26 cellular contexts compared by ENCODE assay signal in genomic region chr10:131692176-131692575, GRCh38.
"Had no signal": no experiment of that assay in that cellular context is flagged by ENCODE, and none has a peak within 500 bp of the region (broad histone marks: within the 10 kb centered on the region; RNA-seq: fewer than 3 reads in every experiment).

No MANE protein-coding gene starts in this region.

- ATAC-seq: activated naive CD8-positive, alpha-beta T cell treated with anti-CD3 and anti-CD28 coated beads, Interleukin-2, amount 50 U/mL, for 24 hours; effector memory CD8-positive, alpha-beta T cell; gastroesophageal sphincter; left colon; naive thymus-derived CD4-positive, alpha-beta T cell; pancreas had no signal

- H3K27me3 Mint-ChIP-seq: activated CD4-positive, alpha-beta T cell treated with anti-CD3 and anti-CD28 coated beads, Interleukin-2, amount 10 ng/mL, durations not matched to agents 24 days and 14 days; central memory CD8-positive, alpha-beta T cell had no signal

- DNase-seq: activated CD4-positive, alpha-beta memory T cell treated with anti-CD3 and anti-CD28 coated beads for 36 hours; activated CD4-positive, alpha-beta T cell treated with anti-CD3 and anti-CD28 coated beads, Interleukin-2, amount 10 ng/mL, durations not matched to agents 24 days and 14 days; activated CD4-positive, CD25-positive, alpha-beta regulatory T cell treated with anti-CD3 and anti-CD28 coated beads, Interleukin-2, amount 50 U/mL, for 72 hours; activated CD8-positive, alpha-beta memory T cell treated with anti-CD3 and anti-CD28 coated beads, Interleukin-2, amount 50 U/mL, for 4 hours; activated naive CD8-positive, alpha-beta T cell treated with anti-CD3 and anti-CD28 coated beads, Interleukin-2, amount 50 U/mL, for 24 hours; activated T-cell treated with anti-CD3 and anti-CD28 coated beads, Interleukin-2, amount 50 U/mL, for 1 hour; amygdala; colonic mucosa; effector memory CD8-positive, alpha-beta T cell; hippocampal formation; left colon; midbrain; naive thymus-derived CD4-positive, alpha-beta T cell; stimulated activated naive CD4-positive, alpha-beta T cell treated with Interleukin-2 at 50 U/mL for 16 hours; SW 1271; T1000; WERI-Rb-1 had no signal

- H3K36me3 Mint-ChIP-seq: activated CD4-positive, alpha-beta memory T cell treated with anti-CD3 and anti-CD28 coated beads for 36 hours; activated naive CD4-positive, alpha-beta T cell treated with anti-CD3 and anti-CD28 coated beads, Interleukin-2, amount 50 U/mL, for 24 hours; naive thymus-derived CD4-positive, alpha-beta T cell had no signal

- H3K4me3 Mint-ChIP-seq: activated CD4-positive, alpha-beta memory T cell treated with anti-CD3 and anti-CD28 coated beads for 36 hours; activated CD4-positive, alpha-beta T cell treated with anti-CD3 and anti-CD28 coated beads, Interleukin-2, amount 10 ng/mL, durations not matched to agents 24 days and 14 days; activated naive CD4-positive, alpha-beta T cell treated with anti-CD3 and anti-CD28 coated beads, Interleukin-2, amount 50 U/mL, for 24 hours; activated naive CD8-positive, alpha-beta T cell treated with anti-CD3 and anti-CD28 coated beads, Interleukin-2, amount 50 U/mL, for 24 hours; activated T-helper 1 cell treated with anti-CD3 and anti-CD28 coated beads, Interleukin-12 subunit alpha, Interleukin-12 subunit beta, Interleukin-2, Interleukin-4 antibody, amounts not matched to agents 30 ng/mL and 10 ng/mL and 1 ng/mL, durations not matched to agents 14 hours and 24 hours and 36 hours; central memory CD8-positive, alpha-beta T cell; effector memory CD8-positive, alpha-beta T cell; naive thymus-derived CD4-positive, alpha-beta T cell; T-helper 1 cell treated with Interleukin-12 subunit alpha and Interleukin-12 subunit beta and Interleukin-4 antibody, amounts not matched to agents 30 μg/mL and 1 μg/mL, for 36 hours had no signal

- H3K27me3 ChIP-seq: colonic mucosa, pancreas, right atrium auricular region, tibial nerve had no signal

- H3K9me3 ChIP-seq: breast epithelium, colonic mucosa, gastroesophageal sphincter, pancreas, right atrium auricular region had no signal

- H3K27ac Mint-ChIP-seq: activated CD4-positive, alpha-beta memory T cell treated with anti-CD3 and anti-CD28 coated beads for 36 hours; activated CD4-positive, alpha-beta T cell treated with anti-CD3 and anti-CD28 coated beads, Interleukin-2, amount 10 ng/mL, durations not matched to agents 24 days and 14 days; activated naive CD4-positive, alpha-beta T cell treated with anti-CD3 and anti-CD28 coated beads, Interleukin-2, amount 50 U/mL, for 24 hours; activated naive CD8-positive, alpha-beta T cell treated with anti-CD3 and anti-CD28 coated beads, Interleukin-2, amount 50 U/mL, for 24 hours; activated T-helper 1 cell treated with anti-CD3 and anti-CD28 coated beads, Interleukin-12 subunit alpha, Interleukin-12 subunit beta, Interleukin-2, Interleukin-4 antibody, amounts not matched to agents 30 ng/mL and 10 ng/mL and 1 ng/mL, durations not matched to agents 14 hours and 24 hours and 36 hours; effector memory CD8-positive, alpha-beta T cell; naive thymus-derived CD4-positive, alpha-beta T cell; T-helper 1 cell treated with Interleukin-12 subunit alpha and Interleukin-12 subunit beta and Interleukin-4 antibody, amounts not matched to agents 30 μg/mL and 1 μg/mL, for 36 hours had no signal

- H3K4me3 ChIP-seq: breast epithelium, colonic mucosa, gastroesophageal sphincter, pancreas, right atrium auricular region, tibial nerve had no signal

- H3K4me1 Mint-ChIP-seq: activated CD4-positive, alpha-beta T cell treated with anti-CD3 and anti-CD28 coated beads, Interleukin-2, amount 10 ng/mL, durations not matched to agents 24 days and 14 days; activated naive CD4-positive, alpha-beta T cell treated with anti-CD3 and anti-CD28 coated beads, Interleukin-2, amount 50 U/mL, for 24 hours; activated naive CD8-positive, alpha-beta T cell treated with anti-CD3 and anti-CD28 coated beads, Interleukin-2, amount 50 U/mL, for 24 hours; central memory CD8-positive, alpha-beta T cell; naive thymus-derived CD4-positive, alpha-beta T cell had no signal

- H3K9me3 Mint-ChIP-seq: activated CD4-positive, alpha-beta T cell treated with anti-CD3 and anti-CD28 coated beads, Interleukin-2, amount 10 ng/mL, durations not matched to agents 24 days and 14 days; activated naive CD4-positive, alpha-beta T cell treated with anti-CD3 and anti-CD28 coated beads, Interleukin-2, amount 50 U/mL, for 24 hours; activated T-helper 1 cell treated with anti-CD3 and anti-CD28 coated beads, Interleukin-12 subunit alpha, Interleukin-12 subunit beta, Interleukin-2, Interleukin-4 antibody, amounts not matched to agents 30 ng/mL and 10 ng/mL and 1 ng/mL, durations not matched to agents 14 hours and 24 hours and 36 hours; central memory CD8-positive, alpha-beta T cell had no signal

- H3K27ac ChIP-seq: breast epithelium, colonic mucosa, gastroesophageal sphincter, pancreas, right atrium auricular region, tibial nerve, WERI-Rb-1 had no signal

- H3K36me3 ChIP-seq: breast epithelium, colonic mucosa, gastroesophageal sphincter, pancreas, right atrium auricular region, tibial nerve, WERI-Rb-1 had no signal

- H3K4me1 ChIP-seq: breast epithelium, colonic mucosa, gastroesophageal sphincter, pancreas, right atrium auricular region, tibial nerve had no signal
